Comparison of ENCODE assay signal across 19 cellular contexts in the genomic region with DNA sequence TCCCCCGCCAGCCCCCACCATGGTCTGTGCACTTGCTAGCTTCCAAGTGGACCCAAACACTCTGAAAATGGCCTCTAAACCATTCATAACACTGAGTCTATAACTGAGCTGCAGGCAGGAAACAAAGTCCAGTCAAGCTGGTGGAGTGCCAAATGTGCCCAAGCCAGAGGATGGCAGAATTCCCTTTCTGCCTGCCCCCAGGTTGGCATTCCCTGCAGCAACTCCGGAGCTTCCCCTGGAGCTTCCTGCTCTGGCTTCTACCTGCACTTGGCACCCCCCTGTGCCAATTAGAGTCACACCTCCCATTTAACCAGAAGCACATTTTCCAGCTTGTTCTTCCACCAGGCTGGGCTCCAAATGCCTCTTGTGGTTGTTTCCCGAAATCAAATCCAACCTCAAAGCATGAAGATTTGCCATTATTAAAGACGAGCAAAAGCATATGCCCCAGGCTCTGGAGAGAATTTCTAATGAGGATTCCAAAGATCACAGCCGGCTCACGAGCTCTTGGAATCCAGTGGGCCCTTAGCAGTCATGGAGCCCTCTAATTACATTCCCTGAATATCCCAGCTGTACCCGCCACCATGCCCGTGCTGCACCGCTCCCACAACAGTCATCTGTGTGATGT.
"Had no signal": no experiment of that assay in that cellular context is flagged by ENCODE, and none has a peak within 500 bp of the region (broad histone marks: within the 10 kb centered on the region; RNA-seq: fewer than 3 reads in every experiment).

No MANE protein-coding gene starts in this region.

- H3K36me3 ChIP-seq: left ventricle myocardium inferior, spleen, upper lobe of left lung had no signal

- H2AFZ ChIP-seq: hepatocyte had no signal

- H3K9ac ChIP-seq: SK-N-SH had no signal

- H3K4me3 ChIP-seq: dorsolateral prefrontal cortex, hepatocyte, left ventricle myocardium inferior, spleen, upper lobe of left lung had no signal

- H3K79me2 ChIP-seq: hepatocyte had no signal

- H3K27me3 ChIP-seq: upper lobe of left lung had no signal

- H3K4me2 ChIP-seq: hepatocyte, SK-N-SH had no signal

- H3K9me3 ChIP-seq: left ventricle myocardium inferior, SK-N-SH, spleen, upper lobe of left lung had no signal

- H3K27ac ChIP-seq: dorsolateral prefrontal cortex, hepatocyte, left ventricle myocardium inferior, spleen, upper lobe of left lung, VCaP had no signal

- ATAC-seq: activated CD8-positive, alpha-beta memory T cell treated with anti-CD3 and anti-CD28 coated beads, Interleukin-2, amount 10 ng/mL, durations not matched to agents 7 days and 5 days; right cardiac atrium; stimulated activated naive CD8-positive, alpha-beta T cell treated with anti-CD3 and anti-CD28 coated beads, Interleukin-15, amount 100 ng/mL, for 72 hours had no signal

- DNase-seq: activated CD4-positive, alpha-beta T cell treated with anti-CD3 and anti-CD28 coated beads for 1 hour; activated CD4-positive, alpha-beta T cell treated with anti-CD3 and anti-CD28 coated beads, Interleukin-2, amount 50 U/mL, for 4 hours; activated effector memory CD4-positive, alpha-beta T cell treated with Interleukin-2 at 50 U/mL for 16 hours; activated T-cell treated with anti-CD3 and anti-CD28 coated beads, Interleukin-2, amount 50 U/mL, for 24 hours; amniotic stem cell; dorsolateral prefrontal cortex; erythroblast; left ventricle myocardium inferior; mesenchymal stem cell; occipital lobe; right cardiac atrium; SK-N-SH; spleen; stimulated activated CD4-positive, alpha-beta T cell treated with anti-CD3 and anti-CD28 coated beads, Interleukin-1b, Interleukin-23, amount 100 ng/mL, for 48 hours; stimulated activated naive CD8-positive, alpha-beta T cell treated with anti-CD3 and anti-CD28 coated beads, Interleukin-15, amount 100 ng/mL, for 72 hours; upper lobe of left lung had no signal

- H3K9me2 ChIP-seq: SK-N-SH had no signal
